Comparison of ENCODE assay signal across 15 cellular contexts in genomic region chr20:31475472-31476312, GRCh38. TPM values are rescaled to one million over a fixed set of nuclear protein-coding genes. Genes with fewer than 3 reads are reported as not detected.
DNase-seq lines count a peak whose midpoint lies in the region; ATAC-seq and TF ChIP-seq lines count a peak whose summit lies in the region.
"Had no signal": no experiment of that assay in that cellular context is flagged by ENCODE, and none has a peak within 500 bp of the region (broad histone marks: within the 10 kb centered on the region; RNA-seq: fewer than 3 reads in every experiment).

No MANE protein-coding gene starts in this region.

- no peak overlapping the region for H3K4me2 ChIP-seq in mammary epithelial cell (ENCODE audit: insufficient read depth, low read depth, low read length)
- peak overlapping the region; percentile 32 for H3K4me2 ChIP-seq in osteoblast (ENCODE audit: insufficient read depth, low read length)

- H3K9me3 ChIP-seq in breast epithelium (no peaks in the 10 kb centered on the region), mammary epithelial cell (replicated peaks; ENCODE audit: insufficient read depth, low read length) (no peaks in the 10 kb centered on the region), heart left ventricle (no peaks in the 10 kb centered on the region), osteoblast (ENCODE audit: low read depth, low read length) (no peaks in the 10 kb centered on the region), vagina (no peaks in the 10 kb centered on the region)

- POLR2A ChIA-PET in GM10248 (lab: Yijun Ruan, JAX), result no interaction called here

- dilution Hi-C loops in mammary epithelial cell (cut with HindIII; ENCODE audit: low sequenced_read_pairs), result no loop called here

- no peak overlapping the region for H3K9ac ChIP-seq in mammary epithelial cell (ENCODE audit: insufficient read depth, low read length)

- ATAC-seq in heart left ventricle (peak in 2 of 4 donors; percentile 24 to 41), HG02970 (IDR thresholded peaks at IDR 0.05; ENCODE audit: low FRiP score, unreplicated experiment) (no peak)
- ATAC-seq: activated CD4-positive, CD25-positive, alpha-beta regulatory T cell treated with anti-CD3 and anti-CD28 coated beads, Interleukin-2, amount 50 U/mL, for 24 hours had no signal

- BruUV-seq in mammary epithelial cell (replicated peaks; lab: Mats Ljungman, UMichigan), result no TSS peak

- H3K27me3 ChIP-seq in breast epithelium, result peaks cover 0 to 16% of the 10 kb centered on the region in 2 donors
- H3K27me3 ChIP-seq in mammary epithelial cell (ENCODE audit: insufficient read depth, low read length), result peaks cover 2% of the 10 kb centered on the region
- H3K27me3 ChIP-seq in heart left ventricle, result peaks cover 0 to 26% (median 19%) of the 10 kb centered on the region in 9 donors
- peaks cover 21% of the 10 kb centered on the region for H3K27me3 ChIP-seq in osteoblast (ENCODE audit: insufficient read depth, low read length)
- H3K27me3 ChIP-seq in vagina, result no peaks in the 10 kb centered on the region

- H2AFZ ChIP-seq in mammary epithelial cell (ENCODE audit: low read depth, low read length) (no peak overlapping the region), osteoblast (ENCODE audit: low read length) (no peak overlapping the region)

- TF ChIP-seq POLR2A in breast epithelium (IDR thresholded peaks at IDR 0.05) (no peak), heart left ventricle (IDR thresholded peaks at IDR 0.05) (no peak), vagina (IDR thresholded peaks at IDR 0.05) (no peak)

- intact Hi-C loops in breast epithelium (cut with DNase I; ENCODE audit: low total_unique reads) (no loop called here), mammary epithelial cell (cut with micrococcal nuclease) (no loop called here), heart left ventricle (cut with DNase I) (loop anchor here in 1 of 10 donors (2.0 kb wide), 1 partner anchor 21 kb away; no protein-coding TSS in a partner anchor), vagina (cut with DNase I) (no loop called here)

- DNase-seq in breast epithelium (ENCODE audit: low spot score in 2 of 2) (no peak), mammary epithelial cell (no peak), heart left ventricle (no peak), osteoblast (ENCODE audit: insufficient read length, low spot score, missing footprints) (peak; percentile 90), vagina (ENCODE audit: extremely low spot score in 2 of 2) (no peak), GM10248 (ENCODE audit: extremely low spot score) (no peak), COR-L47 (lab: John Stamatoyannopoulos, UW) (no peak)
- DNase-seq: cerebellar nuclear complex, NCI-H1092 treated with DMSO at 0.1 percent for 48 hours, NCI-H526 treated with DMSO at 0.1 percent for 48 hours had no signal

- CTCF ChIA-PET in mammary epithelial cell (lab: Charles Lee; ENCODE audit: low non-redundant PET), result no interaction called here
- CTCF ChIA-PET in GM10248 (lab: Yijun Ruan, JAX), result interaction anchor here (1.1 to 3.3 kb wide), 4 partner anchors 11 to 137 kb away, joined by 3 to 13 read pairs (median 6); partner anchors contain the start of gene HM13

- in situ Hi-C loops in mammary epithelial cell (cut with MboI; ENCODE audit: low sequenced_read_pairs in 2 of 2), result no loop called here

- no peaks in the 10 kb centered on the region for H3K79me2 ChIP-seq in mammary epithelial cell (ENCODE audit: insufficient read depth, low read length)
- no peaks in the 10 kb centered on the region for H3K79me2 ChIP-seq in osteoblast (ENCODE audit: insufficient read depth, low read length)

- 3% methylated on average over 14 of the region's 29 CpGs for WGBS in mammary epithelial cell (ENCODE audit: low coverage, missing lambda C conversion rate)
- WGBS in heart left ventricle, 4 donors, result 5 to 16% (median 8%) methylated on average over 12 to 29 of the region's 29 CpGs

- H3K4me1 ChIP-seq in breast epithelium (no peaks in the 10 kb centered on the region), mammary epithelial cell (ENCODE audit: insufficient read depth, low read length) (no peaks in the 10 kb centered on the region), heart left ventricle (peaks cover 0 to 29% (median 9%) of the 10 kb centered on the region in 12 donors), osteoblast (ENCODE audit: insufficient read depth, low read length) (no peaks in the 10 kb centered on the region), vagina (peaks cover 24% of the 10 kb centered on the region)

- H3K36me3 ChIP-seq in breast epithelium, result no peaks in the 10 kb centered on the region
- no peaks in the 10 kb centered on the region for H3K36me3 ChIP-seq in mammary epithelial cell (ENCODE audit: insufficient read depth, low read length)
- H3K36me3 ChIP-seq in heart left ventricle, result no peaks in the 10 kb centered on the region
- H3K36me3 ChIP-seq in osteoblast (ENCODE audit: insufficient read depth, low read length), result no peaks in the 10 kb centered on the region
- no peaks in the 10 kb centered on the region for H3K36me3 ChIP-seq in vagina

- H4K20me1 ChIP-seq in mammary epithelial cell (ENCODE audit: insufficient read depth, low read length) (no peaks in the 10 kb centered on the region), osteoblast (ENCODE audit: insufficient read depth, low read length) (no peaks in the 10 kb centered on the region)

- H3K4me3 ChIP-seq in breast epithelium (peak overlapping the region; percentile 51 to 72 (median 52)), mammary epithelial cell (replicated peaks in 1 of 3; ENCODE audit: insufficient read depth in 1 of 3, low read depth in 2 of 3, low read length in 3 of 3) (no peak overlapping the region), heart left ventricle (peak overlapping the region; percentile 42 to 78 (median 61)), osteoblast (ENCODE audit: insufficient read depth, low read length) (peak overlapping the region; percentile 25), vagina (peak overlapping the region; percentile 57 to 80)

- TF ChIP-seq CTCF in breast epithelium (IDR thresholded peaks at IDR 0.05), result no peak
- no peak for TF ChIP-seq CTCF in mammary epithelial cell (conservative IDR thresholded peaks at IDR 0.05 in 1 of 2, IDR thresholded peaks at IDR 0.05 in 1 of 2; ENCODE audit: extremely low read depth in 1 of 2, insufficient read depth in 1 of 2, low read depth in 1 of 2, low read length in 2 of 2)
- TF ChIP-seq CTCF in heart left ventricle (IDR thresholded peaks at IDR 0.05), result no peak
- TF ChIP-seq CTCF in osteoblast (IDR thresholded peaks at IDR 0.05; ENCODE audit: extremely low read depth, low read depth, low read length), result no peak
- TF ChIP-seq CTCF in vagina (IDR thresholded peaks at IDR 0.05), result no peak
- TF ChIP-seq CTCF in GM10248 (IDR thresholded peaks at IDR 0.05; ENCODE audit: control extremely low read depth, extremely low read depth, low read depth, missing control alignments), result no peak

- H3K27ac ChIP-seq in breast epithelium (peak overlapping the region; percentile 48 to 77), mammary epithelial cell (ENCODE audit: insufficient read depth, low read depth, low read length) (no peak overlapping the region), heart left ventricle (peak overlapping the region; percentile 27 to 91 (median 76)), osteoblast (ENCODE audit: low read depth, low read length) (no peak overlapping the region), vagina (peak overlapping the region; percentile 90)

RNA-seq across cellular contexts. Expression of gene REM1, which starts 0.6 kb away (rescaled TPM):
- total RNA-seq in breast epithelium (1 to 10 TPM; 3.2 to 3.9 (median 3.4) TPM), mammary epithelial cell (not detected), heart left ventricle (1 to 10 TPM in 8 of 9 donors, under 1 TPM in 1; 0.44 to 5.3 (median 1.5) TPM), osteoblast (0.29 TPM in 1 of 2 replicates, not detected in the other), vagina (4.4 TPM)
- polyA plus RNA-seq in mammary epithelial cell (not detected), heart left ventricle (1 to 10 TPM; 2.6 to 3.2 TPM)
- polyA minus RNA-seq in mammary epithelial cell, result not detected
- total RNA-seq: A673; activated T-helper 1 cell treated with anti-CD3 and anti-CD28 coated beads, Interleukin-12 subunit alpha, Interleukin-12 subunit beta, Interleukin-2, Interleukin-4 antibody, amounts not matched to agents 30 ng/mL and 10 ng/mL and 1 ng/mL, durations not matched to agents 14 hours and 24 hours and 36 hours; glomerular endothelial cell had no signal

RNA-seq across cellular contexts. Expression of gene DEFB124, which starts 0.8 kb away (rescaled TPM):
- total RNA-seq in breast epithelium, result not detected
- total RNA-seq in mammary epithelial cell, result not detected
- not detected for polyA plus RNA-seq in mammary epithelial cell
- polyA minus RNA-seq in mammary epithelial cell, result not detected
- not detected for total RNA-seq in heart left ventricle
- polyA plus RNA-seq in heart left ventricle, result under 1 TPM in 1 of 2 donors, not detected in 1; 0.76 TPM
- total RNA-seq in osteoblast, result not detected in 2 replicates
- not detected for total RNA-seq in vagina
- total RNA-seq: A673; activated T-helper 1 cell treated with anti-CD3 and anti-CD28 coated beads, Interleukin-12 subunit alpha, Interleukin-12 subunit beta, Interleukin-2, Interleukin-4 antibody, amounts not matched to agents 30 ng/mL and 10 ng/mL and 1 ng/mL, durations not matched to agents 14 hours and 24 hours and 36 hours; glomerular endothelial cell had no signal

RNA-seq across cellular contexts. Expression of gene DEFB123, which starts 35.3 kb away (rescaled TPM):
- total RNA-seq in breast epithelium (not detected), mammary epithelial cell (not detected), heart left ventricle (not detected), osteoblast (not detected in 2 replicates), vagina (not detected)
- polyA plus RNA-seq in mammary epithelial cell (not detected), heart left ventricle (not detected)
- polyA minus RNA-seq in mammary epithelial cell, result not detected
- total RNA-seq: A673; activated T-helper 1 cell treated with anti-CD3 and anti-CD28 coated beads, Interleukin-12 subunit alpha, Interleukin-12 subunit beta, Interleukin-2, Interleukin-4 antibody, amounts not matched to agents 30 ng/mL and 10 ng/mL and 1 ng/mL, durations not matched to agents 14 hours and 24 hours and 36 hours; glomerular endothelial cell had no signal

RNA-seq across cellular contexts. Expression of gene HM13, which starts 38.5 kb away (rescaled TPM):
- total RNA-seq in breast epithelium, result 10 to 100 TPM; 44.2 to 73.7 (median 53.1) TPM
- 100 to 1,000 TPM in 1 of 2 donors, 10 to 100 TPM in 1; 65.2 to 184 TPM for total RNA-seq in mammary epithelial cell
- 160 TPM for polyA plus RNA-seq in mammary epithelial cell
- 137 TPM for polyA minus RNA-seq in mammary epithelial cell
- total RNA-seq in heart left ventricle, result 100 to 1,000 TPM in 1 of 9 donors, 10 to 100 TPM in 8; 22.3 to 110 (median 39.8) TPM
- 100 to 1,000 TPM in 1 of 2 donors, 10 to 100 TPM in 1; 41.0 to 119 TPM for polyA plus RNA-seq in heart left ventricle
- total RNA-seq in osteoblast, result 85.8 and 91.1 TPM in 2 replicates
- 77.8 TPM for total RNA-seq in vagina

Comparison
In these comparisons a context has a peak if more than half of its experiments do, and no peak if none do; other contexts are left out.
1. H3K27ac ChIP-seq: peak in breast epithelium (2 of 2), heart left ventricle (12 of 12) and vagina (single experiment); none in mammary epithelial cell (single experiment) and osteoblast (single experiment).
2. H3K4me3 ChIP-seq: peak in breast epithelium (3 of 3), heart left ventricle (12 of 12), osteoblast (single experiment) and vagina (2 of 2); none in mammary epithelial cell (0 of 3).